In the genomic region with DNA sequence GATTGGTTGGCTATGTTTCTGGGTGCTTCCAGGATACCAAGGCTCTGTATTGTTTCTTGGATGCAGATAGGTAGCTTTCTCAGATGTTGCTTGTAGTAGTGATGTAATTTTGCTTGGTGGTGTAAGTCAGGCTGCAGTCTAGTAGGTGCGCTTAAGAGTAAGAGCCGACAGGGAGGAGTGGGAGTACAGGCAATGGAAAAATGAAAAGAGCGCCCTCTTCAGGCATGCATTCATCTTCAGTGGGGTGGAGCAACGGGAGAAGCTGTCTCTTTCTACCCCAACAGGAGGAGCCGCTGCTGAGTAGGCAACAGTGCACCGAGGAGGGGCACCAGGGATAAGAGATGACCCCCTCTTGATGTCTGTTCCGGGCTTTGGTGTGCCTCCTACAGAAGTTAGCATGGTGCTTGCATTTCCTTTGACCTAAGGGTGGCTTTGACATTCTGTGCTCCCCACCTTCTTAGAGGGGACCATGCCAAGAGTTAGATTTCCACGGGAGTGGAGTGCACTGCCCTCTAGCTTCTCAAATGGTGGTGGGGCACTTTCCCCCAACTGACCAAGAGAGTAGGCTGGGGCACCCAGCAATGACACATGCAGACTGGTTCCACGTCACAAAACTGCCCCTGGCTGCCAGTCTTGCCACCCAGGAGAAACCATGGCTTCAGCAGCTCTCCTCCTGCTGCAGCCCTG, we compare ENCODE assay signal across 2 cellular contexts.
TF ChIP-seq lines count a peak whose summit lies in the region.

No MANE protein-coding gene starts in this region.

TF ChIP-seq in SK-N-SH, 30 proteins besides CTCF, POLR2A, EP300 and RAD21:
- TF ChIP-seq, protein P1, sequence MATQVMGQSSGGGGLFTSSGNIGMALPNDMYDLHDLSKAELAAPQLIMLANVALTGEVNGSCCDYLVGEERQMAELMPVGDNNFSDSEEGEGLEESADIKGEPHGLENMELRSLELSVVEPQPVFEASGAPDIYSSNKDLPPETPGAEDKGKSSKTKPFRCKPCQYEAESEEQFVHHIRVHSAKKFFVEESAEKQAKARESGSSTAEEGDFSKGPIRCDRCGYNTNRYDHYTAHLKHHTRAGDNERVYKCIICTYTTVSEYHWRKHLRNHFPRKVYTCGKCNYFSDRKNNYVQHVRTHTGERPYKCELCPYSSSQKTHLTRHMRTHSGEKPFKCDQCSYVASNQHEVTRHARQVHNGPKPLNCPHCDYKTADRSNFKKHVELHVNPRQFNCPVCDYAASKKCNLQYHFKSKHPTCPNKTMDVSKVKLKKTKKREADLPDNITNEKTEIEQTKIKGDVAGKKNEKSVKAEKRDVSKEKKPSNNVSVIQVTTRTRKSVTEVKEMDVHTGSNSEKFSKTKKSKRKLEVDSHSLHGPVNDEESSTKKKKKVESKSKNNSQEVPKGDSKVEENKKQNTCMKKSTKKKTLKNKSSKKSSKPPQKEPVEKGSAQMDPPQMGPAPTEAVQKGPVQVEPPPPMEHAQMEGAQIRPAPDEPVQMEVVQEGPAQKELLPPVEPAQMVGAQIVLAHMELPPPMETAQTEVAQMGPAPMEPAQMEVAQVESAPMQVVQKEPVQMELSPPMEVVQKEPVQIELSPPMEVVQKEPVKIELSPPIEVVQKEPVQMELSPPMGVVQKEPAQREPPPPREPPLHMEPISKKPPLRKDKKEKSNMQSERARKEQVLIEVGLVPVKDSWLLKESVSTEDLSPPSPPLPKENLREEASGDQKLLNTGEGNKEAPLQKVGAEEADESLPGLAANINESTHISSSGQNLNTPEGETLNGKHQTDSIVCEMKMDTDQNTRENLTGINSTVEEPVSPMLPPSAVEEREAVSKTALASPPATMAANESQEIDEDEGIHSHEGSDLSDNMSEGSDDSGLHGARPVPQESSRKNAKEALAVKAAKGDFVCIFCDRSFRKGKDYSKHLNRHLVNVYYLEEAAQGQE (IDR thresholded peaks at IDR 0.05; ENCODE audit: low read depth, low read length) = no peak
- TF ChIP-seq, protein P2, sequence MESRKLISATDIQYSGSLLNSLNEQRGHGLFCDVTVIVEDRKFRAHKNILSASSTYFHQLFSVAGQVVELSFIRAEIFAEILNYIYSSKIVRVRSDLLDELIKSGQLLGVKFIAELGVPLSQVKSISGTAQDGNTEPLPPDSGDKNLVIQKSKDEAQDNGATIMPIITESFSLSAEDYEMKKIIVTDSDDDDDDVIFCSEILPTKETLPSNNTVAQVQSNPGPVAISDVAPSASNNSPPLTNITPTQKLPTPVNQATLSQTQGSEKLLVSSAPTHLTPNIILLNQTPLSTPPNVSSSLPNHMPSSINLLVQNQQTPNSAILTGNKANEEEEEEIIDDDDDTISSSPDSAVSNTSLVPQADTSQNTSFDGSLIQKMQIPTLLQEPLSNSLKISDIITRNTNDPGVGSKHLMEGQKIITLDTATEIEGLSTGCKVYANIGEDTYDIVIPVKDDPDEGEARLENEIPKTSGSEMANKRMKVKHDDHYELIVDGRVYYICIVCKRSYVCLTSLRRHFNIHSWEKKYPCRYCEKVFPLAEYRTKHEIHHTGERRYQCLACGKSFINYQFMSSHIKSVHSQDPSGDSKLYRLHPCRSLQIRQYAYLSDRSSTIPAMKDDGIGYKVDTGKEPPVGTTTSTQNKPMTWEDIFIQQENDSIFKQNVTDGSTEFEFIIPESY (IDR thresholded peaks at IDR 0.05; ENCODE audit: borderline replicate concordance, low read depth) = no peak
- TF ChIP-seq MEF2A (IDR thresholded peaks at IDR 0.05; ENCODE audit: borderline replicate concordance, low read depth) (no peak), JUND (IDR thresholded peaks at IDR 0.05) (no peak), RXRA (IDR thresholded peaks at IDR 0.05; ENCODE audit: borderline replicate concordance, low read depth) (no peak), EZH2phosphoT487 (IDR thresholded peaks at IDR 0.05; ENCODE audit: borderline replicate concordance, low read depth) (no peak), TEAD4 (IDR thresholded peaks at IDR 0.05; ENCODE audit: borderline replicate concordance, insufficient read depth) (no peak), GATA2 (CRISPR knock-in tag; IDR thresholded peaks at IDR 0.05) (no peak), NFIC (IDR thresholded peaks at IDR 0.05; ENCODE audit: borderline replicate concordance) (no peak)

TF ChIP-seq in SK-N-SH treated with all-trans-retinoic acid at 6 μM for 48 hours, 23 proteins besides CTCF, POLR2A, EP300 and RAD21:
- TF ChIP-seq CSDC2 (CRISPR knock-in tag; IDR thresholded peaks at IDR 0.05) (no peak), ZNF8 (CRISPR knock-in tag; IDR thresholded peaks at IDR 0.05) (no peak), ZFP3 (CRISPR knock-in tag; IDR thresholded peaks at IDR 0.05) (no peak), ZNF70 (CRISPR knock-in tag; IDR thresholded peaks at IDR 0.05) (no peak)
- TF ChIP-seq, protein P3, sequence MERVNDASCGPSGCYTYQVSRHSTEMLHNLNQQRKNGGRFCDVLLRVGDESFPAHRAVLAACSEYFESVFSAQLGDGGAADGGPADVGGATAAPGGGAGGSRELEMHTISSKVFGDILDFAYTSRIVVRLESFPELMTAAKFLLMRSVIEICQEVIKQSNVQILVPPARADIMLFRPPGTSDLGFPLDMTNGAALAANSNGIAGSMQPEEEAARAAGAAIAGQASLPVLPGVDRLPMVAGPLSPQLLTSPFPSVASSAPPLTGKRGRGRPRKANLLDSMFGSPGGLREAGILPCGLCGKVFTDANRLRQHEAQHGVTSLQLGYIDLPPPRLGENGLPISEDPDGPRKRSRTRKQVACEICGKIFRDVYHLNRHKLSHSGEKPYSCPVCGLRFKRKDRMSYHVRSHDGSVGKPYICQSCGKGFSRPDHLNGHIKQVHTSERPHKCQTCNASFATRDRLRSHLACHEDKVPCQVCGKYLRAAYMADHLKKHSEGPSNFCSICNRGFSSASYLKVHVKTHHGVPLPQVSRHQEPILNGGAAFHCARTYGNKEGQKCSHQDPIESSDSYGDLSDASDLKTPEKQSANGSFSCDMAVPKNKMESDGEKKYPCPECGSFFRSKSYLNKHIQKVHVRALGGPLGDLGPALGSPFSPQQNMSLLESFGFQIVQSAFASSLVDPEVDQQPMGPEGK (CRISPR knock-in tag; IDR thresholded peaks at IDR 0.05; ENCODE audit: borderline replicate concordance) = no peak
